In genomic region chr13:28657784-28658538, GRCh38 we compare ENCODE assay signal across 1 cellular context.
TF ChIP-seq lines count a peak whose summit lies in the region.

No MANE protein-coding gene starts in this region.

TF ChIP-seq in GM12878, 131 proteins besides CTCF, POLR2A, EP300 and RAD21 (continued from another document):
- no peak for TF ChIP-seq USF2 (IDR thresholded peaks at IDR 0.05; ENCODE audit: borderline replicate concordance, low read depth, low read length)
- TF ChIP-seq TARDBP (IDR thresholded peaks at IDR 0.05; ENCODE audit: borderline replicate concordance) = no peak
- peak; percentile 52; the same call in 1 of the 2 replicates for TF ChIP-seq ZNF24 (IDR thresholded peaks at IDR 0.05)
- TF ChIP-seq MEF2A (IDR thresholded peaks at IDR 0.05; ENCODE audit: insufficient read depth, low read depth, low read length) = 0 out of 2 replicates have a peak, but pooled peaks have one; percentile 21
- TF ChIP-seq MLLT1 (IDR thresholded peaks at IDR 0.05) = peak; percentile 92
- TF ChIP-seq RAD51 (IDR thresholded peaks at IDR 0.05) = no peak; the same call in 1 of the 2 replicates
- TF ChIP-seq SPI1 (IDR thresholded peaks at IDR 0.05; ENCODE audit: borderline replicate concordance, insufficient read depth, low read depth, low read length) = peak; percentile 89
- TF ChIP-seq NBN (IDR thresholded peaks at IDR 0.05) = peak; percentile 49; the same call in 1 of the 2 replicates
- TF ChIP-seq SREBF1 (IDR thresholded peaks at IDR 0.05; ENCODE audit: low read length) = no peak
- TF ChIP-seq ZNF687 (IDR thresholded peaks at IDR 0.05) = peak; percentile 61
- TF ChIP-seq BACH1 (IDR thresholded peaks at IDR 0.05; ENCODE audit: borderline replicate concordance) = 0 out of 2 replicates have a peak, but pooled peaks have one; percentile 19
- TF ChIP-seq BMI1 (IDR thresholded peaks at IDR 0.05; ENCODE audit: borderline replicate concordance) = peak; percentile 19; the same call in 1 of the 2 replicates
- peak; percentile 27 for TF ChIP-seq PKNOX1 (IDR thresholded peaks at IDR 0.05)
- no peak for TF ChIP-seq CEBPB (IDR thresholded peaks at IDR 0.05; ENCODE audit: borderline replicate concordance in 1 of 2, low read depth in 2 of 2, low read length in 2 of 2)
TF ChIP-seq in GM12878: peak in this region for 11.
